In the genomic region with DNA sequence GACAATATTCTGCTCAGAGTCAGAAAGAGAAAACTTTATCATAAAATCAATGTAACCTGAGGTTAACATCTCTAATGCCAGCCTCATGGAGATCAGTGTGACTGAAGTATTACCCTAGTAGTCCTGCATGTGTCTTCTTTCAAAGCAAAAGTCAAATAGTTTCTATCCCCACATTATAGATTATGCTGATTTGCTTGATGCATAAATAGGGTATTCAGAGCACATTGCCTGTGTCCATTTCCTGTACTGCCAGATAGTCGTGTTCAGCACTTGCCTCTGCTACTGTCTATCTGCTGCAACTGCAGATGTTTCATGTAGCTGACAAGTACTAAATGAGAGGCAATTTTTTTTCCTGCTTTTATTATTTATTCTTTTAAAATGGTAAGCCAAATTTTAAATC, we compare ENCODE assay signal across 17 cellular contexts.
"Had no signal": no experiment of that assay in that cellular context is flagged by ENCODE, and none has a peak within 500 bp of the region (broad histone marks: within the 10 kb centered on the region; RNA-seq: fewer than 3 reads in every experiment).

No MANE protein-coding gene starts in this region.

- H3K27me3 Mint-ChIP-seq: naive thymus-derived CD8-positive, alpha-beta T cell had no signal

- H3K27me3 ChIP-seq: heart left ventricle, right atrium auricular region, sigmoid colon had no signal

- H3K36me3 ChIP-seq: heart left ventricle, right atrium auricular region, sigmoid colon had no signal

- ATAC-seq: heart left ventricle, left lobe of liver, mucosa of descending colon had no signal

- DNase-seq: cortex of kidney; dorsolateral prefrontal cortex; effector CD8-positive, alpha-beta T cell; heart left ventricle; hippocampal formation; kidney glomerular epithelial cell; mammary epithelial cell; mucosa of descending colon; posterior cingulate gyrus; sigmoid colon; stimulated activated CD4-positive, alpha-beta T cell treated with anti-CD3 and anti-CD28 coated beads, Interleukin-12 subunit alpha, Interleukin-12 subunit beta, amount 100 ng/mL, for 4 hours; trophoblast cell had no signal

- H3K4me1 ChIP-seq: right atrium auricular region had no signal

- H3K4me3 Mint-ChIP-seq: naive thymus-derived CD8-positive, alpha-beta T cell; neural crest cell had no signal

- H3K9me3 ChIP-seq: heart left ventricle, mucosa of descending colon, right atrium auricular region, sigmoid colon had no signal

- H3K4me3 ChIP-seq: dorsolateral prefrontal cortex, heart left ventricle, mucosa of descending colon, right atrium auricular region, sigmoid colon, skin epidermis had no signal

- H3K27ac ChIP-seq: heart left ventricle, right atrium auricular region, sigmoid colon, skin epidermis had no signal
